ENCODE assay signal across 8 cellular contexts in genomic region chr5:109740329-109740728, GRCh38. TPM values are rescaled to one million over a fixed set of nuclear protein-coding genes. Genes with fewer than 3 reads are reported as not detected.
DNase-seq lines count a peak whose midpoint lies in the region; ATAC-seq and TF ChIP-seq lines count a peak whose summit lies in the region.

No MANE protein-coding gene starts in this region.

- H3K27me3 ChIP-seq in PC-3 (ENCODE audit: low read length), result no peaks in the 10 kb centered on the region
- H3K27me3 ChIP-seq in kidney epithelial cell (ENCODE audit: control insufficient read depth, insufficient read depth, low read length), result no peaks in the 10 kb centered on the region

- H3K4me1 ChIP-seq in PC-3 (ENCODE audit: insufficient read depth, low read length), result peaks cover 41% of the 10 kb centered on the region

- H3K4me2 ChIP-seq in PC-3 (ENCODE audit: low read length), result peak overlapping the region; percentile 63

- POLR2A ChIA-PET in PC-3 (lab: Charles Lee; ENCODE audit: unreplicated experiment), result no interaction called here

- TF ChIP-seq CTCF in PC-3 (conservative IDR thresholded peaks at IDR 0.05; ENCODE audit: low read depth, low read length) (no peak), kidney epithelial cell (IDR thresholded peaks at IDR 0.05; ENCODE audit: insufficient read depth, low read length, poor library complexity, severe bottlenecking) (no peak)

- H3K4me3 ChIP-seq in PC-3 (ENCODE audit: low read length) (no peak overlapping the region), kidney epithelial cell (ENCODE audit: low read depth, low read length) (no peak overlapping the region)

- 0 out of 2 replicates have a peak overlapping the region, but pooled peaks have one; percentile 33 for H2AFZ ChIP-seq in PC-3 (ENCODE audit: low read length)

- H3K79me2 ChIP-seq in PC-3 (ENCODE audit: low read length), result no peaks in the 10 kb centered on the region; the same call in 1 of the 2 replicates

- no peak overlapping the region for H3K9ac ChIP-seq in PC-3 (ENCODE audit: low read length)

- CTCF ChIA-PET in PC-3 (lab: Charles Lee), result no interaction called here

- no peaks in the 10 kb centered on the region for H4K20me1 ChIP-seq in PC-3 (ENCODE audit: low read length)

- H3K9me2 ChIP-seq in PC-3 (replicated peaks; ENCODE audit: low read length), result no peaks in the 10 kb centered on the region

- no peaks in the 10 kb centered on the region for H3K36me3 ChIP-seq in PC-3 (ENCODE audit: low read depth, low read length)
- no peaks in the 10 kb centered on the region for H3K36me3 ChIP-seq in kidney epithelial cell (ENCODE audit: control insufficient read depth, insufficient read depth, low read length)

- H3K9me3 ChIP-seq in PC-3 (ENCODE audit: low read length), result no peaks in the 10 kb centered on the region

- peak overlapping the region; percentile 6; the same call in 1 of the 2 replicates for H3K27ac ChIP-seq in PC-3 (ENCODE audit: low read length)

- ATAC-seq in GM18870 (IDR thresholded peaks at IDR 0.05; ENCODE audit: unreplicated experiment) (peak; percentile 87), HG02610 (IDR thresholded peaks at IDR 0.05; ENCODE audit: unreplicated experiment) (peak; percentile 99), PC-3 (peak; percentile 6; the same call in 1 of the 2 replicates)

- no TSS peak for BruUV-seq in PC-3 (replicated peaks; lab: Mats Ljungman, UMichigan)

- DNase-seq in PC-3 (peak; percentile 29), kidney epithelial cell (ENCODE audit: low read depth) (peak; percentile 61), MV-4-11 (lab: John Stamatoyannopoulos, UW) (no peak), COR-L47 (lab: John Stamatoyannopoulos, UW) (no peak), NOMO-1 (lab: John Stamatoyannopoulos, UW; ENCODE audit: unreplicated experiment in 2 of 2) (no peak), GM03348 (ENCODE audit: low spot score) (no peak)

- intact Hi-C loops in PC-3 (cut with micrococcal nuclease), result no loop called here

- no peaks in the 10 kb centered on the region for H3F3A ChIP-seq in PC-3 (ENCODE audit: low read length, unreplicated experiment)

RNA-seq across cellular contexts. Expression of gene MAN2A1, which starts 50.6 kb away (rescaled TPM):
- 20.8 and 21.8 TPM in 2 replicates for total RNA-seq in PC-3 (2014; rRNA removed)
- total RNA-seq in kidney epithelial cell, result 53.1 and 55.5 TPM in 2 replicates

Comparison
In these comparisons a context has a peak if more than half of its experiments do, and no peak if none do; other contexts are left out.
1. ATAC-seq: peak in every context shown above with its lines; median percentile 99 in HG02610; 87 in GM18870; 6 in PC-3.
2. DNase-seq: peak in PC-3 (single experiment) and kidney epithelial cell (single experiment); none in MV-4-11 (single experiment), COR-L47 (single experiment), NOMO-1 (0 of 2) and GM03348 (single experiment).